ENCODE assay signal across 1 cellular context in the genomic region with DNA sequence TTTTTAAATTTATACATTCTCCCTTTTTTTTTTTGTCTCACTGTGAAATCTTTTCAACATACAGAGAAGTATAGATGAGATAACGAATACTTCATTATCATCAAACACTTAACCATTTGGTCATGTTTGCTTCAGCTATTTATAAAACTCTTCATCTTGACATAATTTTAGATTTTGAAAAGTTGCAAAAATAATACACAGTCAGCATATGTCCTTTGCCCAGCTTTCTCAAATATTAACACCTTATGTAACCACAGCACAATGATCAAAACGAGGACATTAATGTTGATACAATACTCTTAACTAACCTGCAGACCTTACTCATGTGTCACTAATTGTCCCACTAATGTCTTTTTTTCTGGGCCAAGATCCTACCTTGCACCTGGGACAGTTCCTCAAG.
TF ChIP-seq lines count a peak whose summit lies in the region.

No MANE protein-coding gene starts in this region.

TF ChIP-seq in GM12878, 131 proteins besides CTCF, POLR2A, EP300 and RAD21 (continued from another document):
- TF ChIP-seq, protein P1, sequence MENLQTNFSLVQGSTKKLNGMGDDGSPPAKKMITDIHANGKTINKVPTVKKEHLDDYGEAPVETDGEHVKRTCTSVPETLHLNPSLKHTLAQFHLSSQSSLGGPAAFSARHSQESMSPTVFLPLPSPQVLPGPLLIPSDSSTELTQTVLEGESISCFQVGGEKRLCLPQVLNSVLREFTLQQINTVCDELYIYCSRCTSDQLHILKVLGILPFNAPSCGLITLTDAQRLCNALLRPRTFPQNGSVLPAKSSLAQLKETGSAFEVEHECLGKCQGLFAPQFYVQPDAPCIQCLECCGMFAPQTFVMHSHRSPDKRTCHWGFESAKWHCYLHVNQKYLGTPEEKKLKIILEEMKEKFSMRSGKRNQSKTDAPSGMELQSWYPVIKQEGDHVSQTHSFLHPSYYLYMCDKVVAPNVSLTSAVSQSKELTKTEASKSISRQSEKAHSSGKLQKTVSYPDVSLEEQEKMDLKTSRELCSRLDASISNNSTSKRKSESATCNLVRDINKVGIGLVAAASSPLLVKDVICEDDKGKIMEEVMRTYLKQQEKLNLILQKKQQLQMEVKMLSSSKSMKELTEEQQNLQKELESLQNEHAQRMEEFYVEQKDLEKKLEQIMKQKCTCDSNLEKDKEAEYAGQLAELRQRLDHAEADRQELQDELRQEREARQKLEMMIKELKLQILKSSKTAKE (IDR thresholded peaks at IDR 0.05; ENCODE audit: low read depth, poor library complexity, severe bottlenecking): no peak
- TF ChIP-seq HDAC6 (IDR thresholded peaks at IDR 0.05; ENCODE audit: unreplicated experiment): no peak
- TF ChIP-seq IKZF2 (IDR thresholded peaks at IDR 0.05): no peak
- TF ChIP-seq POLR2AphosphoS5 (IDR thresholded peaks at IDR 0.05; ENCODE audit: low read length): no peak
